ENCODE assay signal across 24 cellular contexts in genomic region chr5:95876782-95877181, GRCh38.
"Had no signal": no experiment of that assay in that cellular context is flagged by ENCODE, and none has a peak within 500 bp of the region (broad histone marks: within the 10 kb centered on the region; RNA-seq: fewer than 3 reads in every experiment).

No MANE protein-coding gene starts in this region.

- H3K27ac Mint-ChIP-seq: activated CD4-positive, alpha-beta memory T cell treated with anti-CD3 and anti-CD28 coated beads for 36 hours; activated CD4-positive, alpha-beta T cell treated with anti-CD3 and anti-CD28 coated beads for 36 hours; activated naive CD4-positive, alpha-beta T cell treated with anti-CD3 and anti-CD28 coated beads, Interleukin-2, amount 50 U/mL, for 24 hours; activated T-helper 1 cell treated with anti-CD3 and anti-CD28 coated beads, Interleukin-12 subunit alpha, Interleukin-12 subunit beta, Interleukin-2, Interleukin-4 antibody, amounts not matched to agents 30 ng/mL and 10 ng/mL and 1 ng/mL, durations not matched to agents 14 hours and 24 hours and 36 hours; dendritic cell treated with granulocyte-macrophage colony-stimulating factor and Interleukin-4, amounts not matched to agents 40 ng/mL and 50 ng/mL, for 4 days; T-helper 1 cell treated with Interleukin-12 subunit alpha and Interleukin-12 subunit beta and Interleukin-4 antibody, amounts not matched to agents 30 μg/mL and 1 μg/mL, for 36 hours; WTC11 had no signal

- H3K4me3 Mint-ChIP-seq: activated CD4-positive, alpha-beta memory T cell treated with anti-CD3 and anti-CD28 coated beads for 36 hours; activated CD4-positive, alpha-beta T cell treated with anti-CD3 and anti-CD28 coated beads for 36 hours; activated naive CD4-positive, alpha-beta T cell treated with anti-CD3 and anti-CD28 coated beads, Interleukin-2, amount 50 U/mL, for 24 hours; activated T-helper 1 cell treated with anti-CD3 and anti-CD28 coated beads, Interleukin-12 subunit alpha, Interleukin-12 subunit beta, Interleukin-2, Interleukin-4 antibody, amounts not matched to agents 30 ng/mL and 10 ng/mL and 1 ng/mL, durations not matched to agents 14 hours and 24 hours and 36 hours; dendritic cell treated with granulocyte-macrophage colony-stimulating factor and Interleukin-4, amounts not matched to agents 40 ng/mL and 50 ng/mL, for 4 days; natural killer cell treated with Interleukin-12 subunit alpha and Interleukin-12 subunit beta and Interleukin-15 and Interleukin-18, amount 100 ng/mL, for 72 hours; T-helper 1 cell treated with Interleukin-12 subunit alpha and Interleukin-12 subunit beta and Interleukin-4 antibody, amounts not matched to agents 30 μg/mL and 1 μg/mL, for 36 hours; WTC11 had no signal

- DNase-seq: activated CD4-positive, alpha-beta memory T cell treated with anti-CD3 and anti-CD28 coated beads for 36 hours; activated CD4-positive, alpha-beta T cell treated with anti-CD3 and anti-CD28 coated beads for 36 hours; activated gamma-delta T cell treated with Interleukin-2 at 50 U/mL for 16 hours; activated T-cell treated with anti-CD3 and anti-CD28 coated beads for 4 hours; adrenal gland; brain microvascular endothelial cell; caudate nucleus; effector CD8-positive, alpha-beta T cell; foreskin melanocyte; midbrain; nucleus accumbens; small intestine; stimulated activated CD8-positive, alpha-beta memory T cell treated with anti-CD3 and anti-CD28 coated beads, Interleukin-4, amount 100 ng/mL, for 48 hours; stimulated activated naive CD4-positive, alpha-beta T cell treated with Interleukin-2 at 50 U/mL for 16 hours; T1000; upper lobe of right lung had no signal

- H3K36me3 Mint-ChIP-seq: activated CD4-positive, alpha-beta memory T cell treated with anti-CD3 and anti-CD28 coated beads for 36 hours; activated naive CD4-positive, alpha-beta T cell treated with anti-CD3 and anti-CD28 coated beads, Interleukin-2, amount 50 U/mL, for 24 hours; natural killer cell treated with Interleukin-12 subunit alpha and Interleukin-12 subunit beta and Interleukin-15 and Interleukin-18, amount 100 ng/mL, for 72 hours; WTC11 had no signal

- H3K27me3 Mint-ChIP-seq: activated CD4-positive, alpha-beta memory T cell treated with anti-CD3 and anti-CD28 coated beads for 36 hours; activated CD4-positive, alpha-beta T cell treated with anti-CD3 and anti-CD28 coated beads for 36 hours; activated naive CD4-positive, alpha-beta T cell treated with anti-CD3 and anti-CD28 coated beads, Interleukin-2, amount 50 U/mL, for 24 hours; natural killer cell treated with Interleukin-12 subunit alpha and Interleukin-12 subunit beta and Interleukin-15 and Interleukin-18, amount 100 ng/mL, for 72 hours had no signal

- H3K9me3 Mint-ChIP-seq: activated CD4-positive, alpha-beta memory T cell treated with anti-CD3 and anti-CD28 coated beads for 36 hours; activated naive CD4-positive, alpha-beta T cell treated with anti-CD3 and anti-CD28 coated beads, Interleukin-2, amount 50 U/mL, for 24 hours; activated T-helper 1 cell treated with anti-CD3 and anti-CD28 coated beads, Interleukin-12 subunit alpha, Interleukin-12 subunit beta, Interleukin-2, Interleukin-4 antibody, amounts not matched to agents 30 ng/mL and 10 ng/mL and 1 ng/mL, durations not matched to agents 14 hours and 24 hours and 36 hours; dendritic cell treated with granulocyte-macrophage colony-stimulating factor and Interleukin-4, amounts not matched to agents 40 ng/mL and 50 ng/mL, for 4 days; natural killer cell treated with Interleukin-12 subunit alpha and Interleukin-12 subunit beta and Interleukin-15 and Interleukin-18, amount 100 ng/mL, for 72 hours; T-helper 1 cell treated with Interleukin-12 subunit alpha and Interleukin-12 subunit beta and Interleukin-4 antibody, amounts not matched to agents 30 μg/mL and 1 μg/mL, for 36 hours; WTC11 had no signal

- ATAC-seq: activated CD4-positive, alpha-beta T cell treated with anti-CD3 and anti-CD28 coated beads for 36 hours; esophagus mucosa; natural killer cell treated with Interleukin-12 subunit alpha and Interleukin-12 subunit beta and Interleukin-15 and Interleukin-18, amount 100 ng/mL, for 72 hours; sciatic nerve; upper lobe of right lung; WTC11 had no signal
